Comparison of ENCODE assay signal across 8 cellular contexts in the genomic region with DNA sequence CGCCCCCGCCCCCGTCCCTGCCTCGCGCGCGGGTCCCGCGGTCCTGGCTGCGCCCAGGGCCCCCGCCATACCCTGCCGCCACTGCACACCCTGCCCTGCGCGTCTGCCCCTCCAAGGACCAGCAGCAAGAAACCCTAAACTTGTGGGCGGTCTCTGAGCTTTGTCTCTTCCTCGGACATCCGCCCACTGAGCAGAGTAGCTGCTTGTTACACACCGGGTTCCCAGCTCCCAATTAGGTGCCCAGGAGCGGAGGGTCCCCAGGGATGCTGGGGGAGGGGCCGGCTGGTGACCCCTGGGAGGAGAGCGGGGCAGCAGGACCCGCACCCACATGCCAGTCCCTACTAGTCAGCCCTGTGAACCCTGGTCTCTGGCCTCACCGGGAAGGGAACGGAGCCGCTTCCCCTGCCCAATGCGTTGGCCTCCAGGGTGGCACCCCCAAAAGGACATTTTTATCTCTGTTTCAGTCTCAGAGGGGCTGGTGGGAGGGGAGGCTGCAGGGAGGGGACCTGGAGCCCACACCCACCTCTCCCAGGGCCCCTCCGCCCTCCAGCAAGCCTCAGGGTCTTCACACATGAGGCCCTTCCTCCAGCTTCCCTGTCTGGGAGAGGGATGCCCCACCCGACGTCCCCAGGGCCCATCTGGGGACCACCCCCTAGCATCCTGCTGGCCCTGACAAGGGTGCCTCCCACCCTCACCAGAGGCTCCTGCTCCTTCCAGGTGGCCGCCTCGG. TPM values are rescaled to one million over a fixed set of nuclear protein-coding genes. Genes with fewer than 3 reads are reported as not detected.
A peak's percentile ranks its signal among the peaks of the same experiment; 100 is the strongest.
DNase-seq lines count a peak whose midpoint lies in the region; ATAC-seq, FAIRE-seq and TF ChIP-seq lines count a peak whose summit lies in the region.

No MANE protein-coding gene starts in this region.

- no peak overlapping the region for H3K4ac ChIP-seq in mesendoderm (ENCODE audit: low read depth, low read length)

- H3K27ac Mint-ChIP-seq in GM23338, result peak overlapping the region; percentile 80; the same call in 1 of the 2 replicates
- H3K27ac Mint-ChIP-seq in activated naive CD8-positive, alpha-beta T cell treated with anti-CD3 and anti-CD28 coated beads, Interleukin-2, amount 50 U/mL, for 24 hours, result no peak overlapping the region

- H3K79me2 ChIP-seq in GM23338 (replicated peaks; ENCODE audit: insufficient read depth) (no peaks in the 10 kb centered on the region), mesendoderm (ENCODE audit: control insufficient read depth, insufficient read depth, low read length) (no peaks in the 10 kb centered on the region)

- H3K4me3 Mint-ChIP-seq in GM23338, result peak overlapping the region; percentile 80
- peak overlapping the region; percentile 60 for H3K4me3 Mint-ChIP-seq in activated naive CD8-positive, alpha-beta T cell treated with anti-CD3 and anti-CD28 coated beads, Interleukin-2, amount 50 U/mL, for 24 hours

- H4K20me1 ChIP-seq in GM23338 (replicated peaks; ENCODE audit: insufficient read depth), result no peaks in the 10 kb centered on the region; the same call in 1 of the 2 replicates

- peaks cover 9% of the 10 kb centered on the region; the same call in 1 of the 2 replicates for H3F3A ChIP-seq in GM23338 (replicated peaks; ENCODE audit: low read depth)

- no peak overlapping the region for H2BK15ac ChIP-seq in mesendoderm (replicated peaks; ENCODE audit: low read depth)

- no peak overlapping the region for H4K5ac ChIP-seq in mesendoderm (ENCODE audit: low read length)

- peaks cover 14% of the 10 kb centered on the region for H3K27me3 Mint-ChIP-seq in GM23338 (ENCODE audit: insufficient read depth, low read depth, poor library complexity)
- H3K27me3 Mint-ChIP-seq in activated naive CD8-positive, alpha-beta T cell treated with anti-CD3 and anti-CD28 coated beads, Interleukin-2, amount 50 U/mL, for 24 hours, result no peaks in the 10 kb centered on the region

- H3K4me1 ChIP-seq in A549, result peaks cover 9% of the 10 kb centered on the region; the same call in 2 of the 3 replicates
- peaks cover 7% of the 10 kb centered on the region; the same call in 1 of the 2 replicates for H3K4me1 ChIP-seq in GM23338 (ENCODE audit: insufficient read depth)
- no peaks in the 10 kb centered on the region for H3K4me1 ChIP-seq in mesendoderm (ENCODE audit: control insufficient read depth, low read depth, low read length)

- peaks cover 3% of the 10 kb centered on the region; the same call in 2 of the 3 replicates for H3K36me3 Mint-ChIP-seq in GM23338 (ENCODE audit: low read depth)
- no peaks in the 10 kb centered on the region for H3K36me3 Mint-ChIP-seq in activated naive CD8-positive, alpha-beta T cell treated with anti-CD3 and anti-CD28 coated beads, Interleukin-2, amount 50 U/mL, for 24 hours (ENCODE audit: low read depth)

- no peak for TF ChIP-seq EP300 in A549 (IDR thresholded peaks at IDR 0.05)

- H3K18ac ChIP-seq in mesendoderm (ENCODE audit: low read length), result no peak overlapping the region

- no peak overlapping the region for H2AFZ ChIP-seq in GM23338

- peak overlapping the region; percentile 64 for H3K9ac ChIP-seq in mesendoderm (ENCODE audit: low read length)

- ATAC-seq in A549 (no peak), GM23338 (peak; percentile 51)
- no peak for ATAC-seq in activated naive CD8-positive, alpha-beta T cell treated with anti-CD3 and anti-CD28 coated beads, Interleukin-2, amount 50 U/mL, for 24 hours

- CTCF ChIA-PET in A549 (lab: Yijun Ruan, JAX), result interaction anchor here (1.0 to 2.1 kb wide), 9 partner anchors 8 to 333 kb away, joined by 3 to 12 read pairs (median 3); partner anchors contain the start of gene STMN3

- peak overlapping the region; percentile 80 for H3K56ac ChIP-seq in mesendoderm (ENCODE audit: low read length)

- no peak for TF ChIP-seq CTCF in A549 (IDR thresholded peaks at IDR 0.05)
- no peak for TF ChIP-seq CTCF in GM23338 (conservative IDR thresholded peaks at IDR 0.05; ENCODE audit: low read depth in 2 of 2)

- POLR2A ChIA-PET in A549 (lab: Yijun Ruan, JAX), result interaction anchor here (1.3 to 2.3 kb wide), 3 partner anchors 9 to 40 kb away, joined by 5 to 18 read pairs (median 7); partner anchors contain the start of gene GMEB2

- H2AK5ac ChIP-seq in mesendoderm (ENCODE audit: low read length), result no peak overlapping the region

- no peak for FAIRE-seq in A549 (lab: Jason Lieb, UNC)

- no peaks in the 10 kb centered on the region for H3K9me3 ChIP-seq in A549

- no peak for DNase-seq in A549 (ENCODE audit: low read depth in 1 of 2, low spot score in 1 of 2)
- peak; percentile 69 for DNase-seq in GM23338 (ENCODE audit: low spot score)
- DNase-seq in activated naive CD8-positive, alpha-beta T cell treated with anti-CD3 and anti-CD28 coated beads, Interleukin-2, amount 50 U/mL, for 24 hours, result no peak
- peak; percentile 39 for DNase-seq in mesendoderm
- no peak for DNase-seq in NCI-H526 treated with DMSO at 0.1 percent for 48 hours (lab: John Stamatoyannopoulos, UW)
- no peak for DNase-seq in EL
- DNase-seq in stimulated activated CD4-positive, alpha-beta T cell treated with anti-CD3 and anti-CD28 coated beads, Interleukin-1b, Interleukin-23, amount 100 ng/mL, for 48 hours, result no peak
- no peak for DNase-seq in hepatic stellate cell (ENCODE audit: low spot score)

- no peak overlapping the region for H4K8ac ChIP-seq in mesendoderm (ENCODE audit: low read depth, low read length)

- H3K9me3 Mint-ChIP-seq in GM23338, result no peaks in the 10 kb centered on the region
- H3K9me3 Mint-ChIP-seq in activated naive CD8-positive, alpha-beta T cell treated with anti-CD3 and anti-CD28 coated beads, Interleukin-2, amount 50 U/mL, for 24 hours, result no peaks in the 10 kb centered on the region

- H3K79me1 ChIP-seq in mesendoderm (ENCODE audit: low read length), result no peaks in the 10 kb centered on the region

- no peak overlapping the region for H2BK120ac ChIP-seq in mesendoderm (ENCODE audit: low read depth, low read length)

- 70% methylated on average over 12 of the region's 31 CpGs for WGBS in A549 (ENCODE audit: missing lambda C conversion rate)
- no CpG with 5 or more reads among the region's 31 CpGs for WGBS in mesendoderm (ENCODE audit: extremely low coverage, insufficient coverage, low lambda C conversion rate)

- H3K4me2 ChIP-seq in A549, result peak overlapping the region; percentile 86
- peak overlapping the region; percentile 89 for H3K4me2 ChIP-seq in GM23338
- H3K4me2 ChIP-seq in mesendoderm (ENCODE audit: low read length), result peak overlapping the region; percentile 16

- peaks cover 11% of the 10 kb centered on the region for H3K4me1 Mint-ChIP-seq in GM23338
- H3K4me1 Mint-ChIP-seq in activated naive CD8-positive, alpha-beta T cell treated with anti-CD3 and anti-CD28 coated beads, Interleukin-2, amount 50 U/mL, for 24 hours, result peaks cover 22% of the 10 kb centered on the region

- H3K27me3 ChIP-seq in GM23338 (ENCODE audit: insufficient read depth), result no peaks in the 10 kb centered on the region
- H3K27me3 ChIP-seq in mesendoderm (ENCODE audit: insufficient read depth, low read length, poor library complexity), result no peaks in the 10 kb centered on the region

- H3K23ac ChIP-seq in mesendoderm (ENCODE audit: low read length), result peak overlapping the region; percentile 74

- H3K27ac ChIP-seq in A549, result peak overlapping the region; percentile 43 to 80
- peak overlapping the region; percentile 84 for H3K27ac ChIP-seq in GM23338 (ENCODE audit: low read depth)
- no peak overlapping the region for H3K27ac ChIP-seq in mesendoderm (ENCODE audit: low read depth, low read length)

- TF ChIP-seq POLR2A in A549 (IDR thresholded peaks at IDR 0.05; ENCODE audit: low read length), result no peak

- TF ChIP-seq RAD21 in A549 (conservative IDR thresholded peaks at IDR 0.05 in 1 of 2, IDR thresholded peaks at IDR 0.05 in 1 of 2), result no peak

- no peak overlapping the region for H2BK5ac ChIP-seq in mesendoderm (ENCODE audit: low read length)

- H3K4me3 ChIP-seq in A549 (peak overlapping the region; percentile 54), GM23338 (peak overlapping the region; percentile 79), mesendoderm (ENCODE audit: low read length) (no peak overlapping the region)

- no peaks in the 10 kb centered on the region for H3K9me2 ChIP-seq in GM23338 (ENCODE audit: insufficient read depth)

- no peaks in the 10 kb centered on the region for H3K36me3 ChIP-seq in GM23338 (ENCODE audit: insufficient read depth)
- H3K36me3 ChIP-seq in mesendoderm (ENCODE audit: control insufficient read depth, insufficient read depth, low read length), result no peaks in the 10 kb centered on the region

RNA-seq across cellular contexts. Expression of gene STMN3, which starts 10.5 kb away (rescaled TPM):
- polyA plus RNA-seq in A549 (2011; rRNA removed), result 2.5 and 2.8 TPM in 2 replicates
- polyA plus RNA-seq in A549 (2012; cell fraction: cytosol; rRNA removed), result 9.2 and 14.4 TPM in 2 replicates
- 14.7 and 18.5 TPM in 2 replicates for polyA plus RNA-seq in A549 (2012; cell fraction: nucleus; rRNA removed)
- polyA plus RNA-seq in A549 (2017; fragmentation: RNase III; extraction: RNeasy Plus Mini Kit Qiagen cat#74134 plus additional on column Dnase treatment), result 3.2 to 5.0 TPM (median 3.8 TPM) in 3 replicates
- polyA minus RNA-seq in A549 (2011; rRNA and poly(A)+ RNA removed), result 1.6 and 2.9 TPM in 2 replicates
- 42.7 and 61.3 TPM in 2 replicates for total RNA-seq in GM23338 (2014; rRNA removed; shearing (Covaris generic))
- polyA plus RNA-seq in GM23338 (2016; fragmentation: Nextera tagmentation; extraction: Ambion mirVana), result 28.6 and 29.7 TPM in 2 replicates
- polyA plus RNA-seq in mesendoderm (2013, experiment 1 of 2), result 14.8 TPM
- 15.4 TPM for polyA plus RNA-seq in mesendoderm (2013, experiment 2 of 2)

RNA-seq across cellular contexts. Expression of gene RTEL1, which starts 15.4 kb away (rescaled TPM):
- polyA plus RNA-seq in A549 (2011; rRNA removed) (12.6 and 13.5 TPM in 2 replicates), A549 (2017; fragmentation: RNase III; extraction: RNeasy Plus Mini Kit Qiagen cat#74134 plus additional on column Dnase treatment) (10.7 to 11.6 TPM (median 11.3 TPM) in 3 replicates), GM23338 (2016; fragmentation: Nextera tagmentation; extraction: Ambion mirVana) (13.5 and 14.2 TPM in 2 replicates)
- 10.9 and 14.3 TPM in 2 replicates for polyA plus RNA-seq in A549 (2012; cell fraction: cytosol; rRNA removed)
- polyA plus RNA-seq in A549 (2012; cell fraction: nucleus; rRNA removed), result 87.2 and 98.4 TPM in 2 replicates
- polyA minus RNA-seq in A549 (2011; rRNA and poly(A)+ RNA removed), result 34.4 and 37.9 TPM in 2 replicates
- total RNA-seq in GM23338 (2014; rRNA removed; shearing (Covaris generic)), result 26.5 and 34.5 TPM in 2 replicates
- polyA plus RNA-seq in mesendoderm (2013, experiment 1 of 2), result 15.8 TPM
- polyA plus RNA-seq in mesendoderm (2013, experiment 2 of 2), result 14.6 TPM

RNA-seq across cellular contexts. Expression of gene GMEB2, which starts 15.8 kb away (rescaled TPM):
- polyA plus RNA-seq in A549 (2011; rRNA removed) (6.6 and 6.8 TPM in 2 replicates), A549 (2017; fragmentation: RNase III; extraction: RNeasy Plus Mini Kit Qiagen cat#74134 plus additional on column Dnase treatment) (6.4 to 7.0 TPM (median 6.5 TPM) in 3 replicates), GM23338 (2016; fragmentation: Nextera tagmentation; extraction: Ambion mirVana) (4.4 and 4.9 TPM in 2 replicates)
- polyA plus RNA-seq in A549 (2012; cell fraction: cytosol; rRNA removed), result 7.4 and 10.6 TPM in 2 replicates
- polyA plus RNA-seq in A549 (2012; cell fraction: nucleus; rRNA removed), result 19.3 and 20.4 TPM in 2 replicates
- polyA minus RNA-seq in A549 (2011; rRNA and poly(A)+ RNA removed), result 5.8 and 7.0 TPM in 2 replicates
- 19.3 and 20.6 TPM in 2 replicates for total RNA-seq in GM23338 (2014; rRNA removed; shearing (Covaris generic))
- 12.5 TPM for polyA plus RNA-seq in mesendoderm (2013, experiment 1 of 2)
- polyA plus RNA-seq in mesendoderm (2013, experiment 2 of 2), result 11.8 TPM

RNA-seq across cellular contexts. Expression of gene TNFRSF6B, which starts 53.8 kb away (rescaled TPM):
- polyA plus RNA-seq in A549 (2011; rRNA removed), result 0.20 and 0.22 TPM in 2 replicates
- 2.3 and 4.3 TPM in 2 replicates for polyA plus RNA-seq in A549 (2012; cell fraction: cytosol; rRNA removed)
- 16.7 and 55.0 TPM in 2 replicates for polyA plus RNA-seq in A549 (2012; cell fraction: nucleus; rRNA removed)
- 0.63 to 0.69 TPM (median 0.66 TPM) in 3 replicates for polyA plus RNA-seq in A549 (2017; fragmentation: RNase III; extraction: RNeasy Plus Mini Kit Qiagen cat#74134 plus additional on column Dnase treatment)
- polyA minus RNA-seq in A549 (2011; rRNA and poly(A)+ RNA removed), result not detected in 2 replicates
- total RNA-seq in GM23338 (2014; rRNA removed; shearing (Covaris generic)), result 0.28 and 3.8 TPM in 2 replicates
- polyA plus RNA-seq in GM23338 (2016; fragmentation: Nextera tagmentation; extraction: Ambion mirVana), result not detected in 2 replicates
- polyA plus RNA-seq in mesendoderm (2013, experiment 1 of 2), result 0.69 TPM
- polyA plus RNA-seq in mesendoderm (2013, experiment 2 of 2), result 0.43 TPM

Comparison
In these comparisons a context has a peak if more than half of its experiments do, and no peak if none do; other contexts are left out.
1. DNase-seq: peak in GM23338 (single experiment) and mesendoderm (single experiment); none in A549 (0 of 2), activated naive CD8-positive, alpha-beta T cell treated with anti-CD3 and anti-CD28 coated beads, Interleukin-2, amount 50 U/mL, for 24 hours (single experiment), NCI-H526 treated with DMSO at 0.1 percent for 48 hours (single experiment), EL (single experiment), stimulated activated CD4-positive, alpha-beta T cell treated with anti-CD3 and anti-CD28 coated beads, Interleukin-1b, Interleukin-23, amount 100 ng/mL, for 48 hours (single experiment) and hepatic stellate cell (single experiment).
2. H3K4me2 ChIP-seq: peak in every context shown above with its lines; median percentile 89 in GM23338; 86 in A549; 16 in mesendoderm.